ENCODE assay signal across 8 cellular contexts in genomic region chr14:96980835-96981234, GRCh38.
"Had no signal": no experiment of that assay in that cellular context is flagged by ENCODE, and none has a peak within 500 bp of the region (broad histone marks: within the 10 kb centered on the region; RNA-seq: fewer than 3 reads in every experiment).

No MANE protein-coding gene starts in this region.

- FAIRE-seq: HepG2, HTR-8/SVneo had no signal

- ATAC-seq: HepG2 had no signal

- H3K4me2 ChIP-seq: KMS-11 had no signal

- H3K27ac ChIP-seq: HL-60, KMS-11 had no signal

- DNase-seq: IMR-90, Karpas-422, KBM-7, KG1 had no signal

- H3K9ac ChIP-seq: KMS-11 had no signal
